In the genomic region with DNA sequence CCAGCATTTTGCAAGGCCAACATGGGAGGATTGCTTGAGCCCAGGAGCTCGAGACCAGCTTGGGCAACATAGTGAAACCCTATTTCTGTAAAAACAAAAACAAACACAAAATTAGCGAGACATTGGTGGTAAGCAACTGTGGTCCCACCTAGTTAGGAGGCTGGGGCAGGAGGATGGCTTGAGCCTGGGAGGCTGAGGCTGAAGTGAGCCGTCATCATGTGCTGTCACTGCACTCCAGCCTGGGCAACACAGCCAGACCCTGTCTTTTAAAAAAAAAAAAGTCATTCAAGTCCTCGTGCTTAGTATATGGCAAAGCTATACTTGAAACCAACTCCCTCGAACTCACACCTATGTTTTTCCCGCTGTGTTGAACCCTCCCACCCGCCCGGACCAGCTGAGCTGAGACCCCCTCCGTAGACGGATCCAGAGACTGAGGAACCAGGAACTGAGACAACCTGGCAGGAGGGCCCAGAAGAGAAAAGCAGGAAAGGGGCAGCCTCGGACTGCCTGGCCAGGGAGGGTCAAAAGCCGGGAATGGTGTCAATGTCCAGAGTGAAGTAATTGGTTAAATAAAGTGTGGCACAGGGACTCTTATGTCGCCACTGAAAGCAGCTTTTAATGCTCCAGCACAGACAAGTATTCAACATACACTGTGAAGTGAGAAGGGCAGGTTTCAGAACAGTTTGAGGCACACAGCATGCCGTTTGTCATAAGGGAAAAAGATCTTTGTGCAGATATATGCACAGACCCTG, we compare ENCODE assay signal across 1 cellular context.
TF ChIP-seq lines count a peak whose summit lies in the region.

No MANE protein-coding gene starts in this region.

TF ChIP-seq in HepG2, 621 proteins besides CTCF, POLR2A, EP300 and RAD21:
- TF ChIP-seq ZNF121 (CRISPR knock-in tag; IDR thresholded peaks at IDR 0.05) (peak; percentile 58; the same call in 1 of the 2 replicates), ZNF264 (CRISPR knock-in tag; IDR thresholded peaks at IDR 0.05) (no peak)
